ENCODE assay signal across 8 cellular contexts in genomic region chr14:23321572-23322547, GRCh38. TPM values are rescaled to one million over a fixed set of nuclear protein-coding genes. Genes with fewer than 3 reads are reported as not detected.
DNase-seq lines count a peak whose midpoint lies in the region; ATAC-seq and TF ChIP-seq lines count a peak whose summit lies in the region.

No MANE protein-coding gene starts in this region.

- H3K4me1 Mint-ChIP-seq in H9 (peaks cover 22 to 28% of the 10 kb centered on the region in 2 experiments), endodermal cell (peaks cover 10% of the 10 kb centered on the region)
- H3K4me1 Mint-ChIP-seq in activated CD4-positive, alpha-beta memory T cell treated with anti-CD3 and anti-CD28 coated beads for 36 hours (ENCODE audit: low read depth) = peaks cover 23% of the 10 kb centered on the region
- peaks cover 40% of the 10 kb centered on the region for H3K4me1 Mint-ChIP-seq in stimulated activated naive CD8-positive, alpha-beta T cell treated with anti-CD3 and anti-CD28 coated beads, Interleukin-15, amount 100 ng/mL, for 72 hours

- H2BK20ac ChIP-seq in H9 (ENCODE audit: low read depth, low read length, poor library complexity, severe bottlenecking) = no peak overlapping the region

- H3K27ac Mint-ChIP-seq in H9 (peak overlapping the region; percentile 89 to 99 (median 97)), endodermal cell (peak overlapping the region; percentile 97)
- peak overlapping the region; percentile 89 for H3K27ac Mint-ChIP-seq in activated CD4-positive, alpha-beta memory T cell treated with anti-CD3 and anti-CD28 coated beads for 36 hours
- peak overlapping the region; percentile 95 to 99 for H3K27ac Mint-ChIP-seq in stimulated activated naive CD8-positive, alpha-beta T cell treated with anti-CD3 and anti-CD28 coated beads, Interleukin-15, amount 100 ng/mL, for 72 hours

- H3K36me3 ChIP-seq in ES-I3 (ENCODE audit: insufficient read depth, low read length) (peaks cover 22% of the 10 kb centered on the region), endodermal cell (ENCODE audit: control insufficient read depth, insufficient read depth, low read length) (peaks cover 46% of the 10 kb centered on the region)

- no peaks in the 10 kb centered on the region for H4K20me1 ChIP-seq in H9 (ENCODE audit: control insufficient read depth, insufficient read depth, insufficient read length)

- H3K4me1 ChIP-seq in ES-I3 (ENCODE audit: insufficient read depth, low read length) (peaks cover 6% of the 10 kb centered on the region; the same call in 1 of the 2 replicates), H9 (ENCODE audit: insufficient read depth, low read length) (peaks cover 3% of the 10 kb centered on the region; the same call in 1 of the 2 replicates), endodermal cell (ENCODE audit: control insufficient read depth, insufficient read depth, low read length) (peaks cover 6% of the 10 kb centered on the region), mononuclear cell (ENCODE audit: insufficient read depth, low read length) (peaks cover 33% of the 10 kb centered on the region)

- peak overlapping the region; percentile 91 for H2BK120ac ChIP-seq in H9 (ENCODE audit: low read depth, low read length, poor library complexity, severe bottlenecking)

- H3K9me3 ChIP-seq in ES-I3 (ENCODE audit: control insufficient read depth, insufficient read depth, low read length) (no peaks in the 10 kb centered on the region), H9 (ENCODE audit: control insufficient read depth, low read depth, low read length) (no peaks in the 10 kb centered on the region), endodermal cell (ENCODE audit: control insufficient read depth, low read length) (no peaks in the 10 kb centered on the region), mononuclear cell (ENCODE audit: low read depth, low read length) (no peaks in the 10 kb centered on the region)

- no peak overlapping the region for H4K91ac ChIP-seq in H9 (ENCODE audit: insufficient read length, low read depth, low read length)

- no peak overlapping the region for H2BK15ac ChIP-seq in H9 (ENCODE audit: low read depth, low read length)

- peaks cover 4% of the 10 kb centered on the region for H3K79me1 ChIP-seq in H9 (ENCODE audit: insufficient read depth, low read depth, low read length, poor library complexity, severe bottlenecking)

- H3K27ac ChIP-seq in H9 (ENCODE audit: insufficient read length, low read depth, low read length) (no peak overlapping the region), endodermal cell (ENCODE audit: low read depth, low read length) (peak overlapping the region; percentile 90)

- H2AFZ ChIP-seq in H9 (ENCODE audit: low read length) = no peak overlapping the region

- POLR2A ChIA-PET in activated CD4-positive, alpha-beta memory T cell treated with anti-CD3 and anti-CD28 coated beads for 36 hours (lab: Charles Lee) = interaction anchor here (0.6 to 4.5 kb wide), 11 partner anchors 9 to 1129 kb away, joined by 3 to 102 read pairs (median 4); partner anchors contain the start of genes ACIN1, C14orf119, HOMEZ and PPP1R3E

- no peak overlapping the region for H3K23ac ChIP-seq in H9 (ENCODE audit: insufficient read length, low read depth, low read length)

- H3K4me3 ChIP-seq in endodermal cell (ENCODE audit: low read length) (peak overlapping the region; percentile 95), mononuclear cell (ENCODE audit: low read length) (peak overlapping the region; percentile 72)

- H3K9me3 Mint-ChIP-seq in H9 = no peaks in the 10 kb centered on the region; a peak in 1 of 5 replicates
- H3K9me3 Mint-ChIP-seq in activated CD4-positive, alpha-beta memory T cell treated with anti-CD3 and anti-CD28 coated beads for 36 hours = no peaks in the 10 kb centered on the region
- no peaks in the 10 kb centered on the region for H3K9me3 Mint-ChIP-seq in endodermal cell
- H3K9me3 Mint-ChIP-seq in stimulated activated naive CD8-positive, alpha-beta T cell treated with anti-CD3 and anti-CD28 coated beads, Interleukin-15, amount 100 ng/mL, for 72 hours = no peaks in the 10 kb centered on the region

- H3T11ph ChIP-seq in H9 (ENCODE audit: low read length) = no peak overlapping the region

- intact Hi-C loops in activated CD4-positive, alpha-beta memory T cell treated with anti-CD3 and anti-CD28 coated beads for 36 hours (cut with micrococcal nuclease) = loop anchor here (1.0 to 2.0 kb wide), 7 partner anchors 21 to 792 kb away; partner anchors contain the start of genes ACIN1, C14orf119, DCAF11 and HOMEZ

- peak; percentile 41 for ATAC-seq in stimulated activated naive CD8-positive, alpha-beta T cell treated with anti-CD3 and anti-CD28 coated beads, Interleukin-15, amount 100 ng/mL, for 72 hours

- H2BK12ac ChIP-seq in H9 (ENCODE audit: insufficient read length, low read depth, low read length) = no peak overlapping the region

- no peaks in the 10 kb centered on the region for H3K27me3 Mint-ChIP-seq in H9 (ENCODE audit: low read depth)
- no peaks in the 10 kb centered on the region for H3K27me3 Mint-ChIP-seq in activated CD4-positive, alpha-beta memory T cell treated with anti-CD3 and anti-CD28 coated beads for 36 hours
- no peaks in the 10 kb centered on the region for H3K27me3 Mint-ChIP-seq in endodermal cell (ENCODE audit: insufficient read depth)
- H3K27me3 Mint-ChIP-seq in stimulated activated naive CD8-positive, alpha-beta T cell treated with anti-CD3 and anti-CD28 coated beads, Interleukin-15, amount 100 ng/mL, for 72 hours = no peaks in the 10 kb centered on the region

- H3K36me3 Mint-ChIP-seq in H9 (ENCODE audit: insufficient read depth in 1 of 3, low read depth in 3 of 3) (peaks cover 34 to 51% (median 48%) of the 10 kb centered on the region in 3 experiments), endodermal cell (ENCODE audit: low read depth) (peaks cover 56% of the 10 kb centered on the region)
- H3K36me3 Mint-ChIP-seq in activated CD4-positive, alpha-beta memory T cell treated with anti-CD3 and anti-CD28 coated beads for 36 hours = peaks cover 24% of the 10 kb centered on the region

- H4K5ac ChIP-seq in H9 (ENCODE audit: insufficient read length, low read depth, low read length) = peak overlapping the region; percentile 24

- H3K23me2 ChIP-seq in H9 (ENCODE audit: insufficient read length, low read depth, low read length, poor library complexity, severe bottlenecking) = peaks cover 13% of the 10 kb centered on the region

- H3K27me3 ChIP-seq in H9 (ENCODE audit: insufficient read depth, low read length) (no peaks in the 10 kb centered on the region), endodermal cell (ENCODE audit: control insufficient read depth, insufficient read depth, low read length, poor library complexity, severe bottlenecking) (no peaks in the 10 kb centered on the region), mononuclear cell (ENCODE audit: insufficient read depth, low read length) (no peaks in the 10 kb centered on the region)

- H2BK5ac ChIP-seq in H9 (ENCODE audit: insufficient read length, low read length) = no peak overlapping the region

- H3K56ac ChIP-seq in H9 (ENCODE audit: insufficient read length, low read depth, low read length) = no peak overlapping the region

- H3K4ac ChIP-seq in H9 (ENCODE audit: low read depth, low read length) = no peak overlapping the region; the same call in 1 of the 2 replicates

- DNase-seq in H9 (no peak), MV-4-11 (lab: John Stamatoyannopoulos, UW) (peak; percentile 22), endodermal cell (peak; percentile 73), mucosa of gallbladder (ENCODE audit: low spot score) (no peak)
- DNase-seq in activated CD4-positive, alpha-beta memory T cell treated with anti-CD3 and anti-CD28 coated beads for 36 hours = peak; percentile 86
- DNase-seq in stimulated activated naive CD8-positive, alpha-beta T cell treated with anti-CD3 and anti-CD28 coated beads, Interleukin-15, amount 100 ng/mL, for 72 hours = peak; percentile 69 to 83

- H3K79me2 ChIP-seq in H9 (ENCODE audit: insufficient read depth, low read length) = peaks cover 10% of the 10 kb centered on the region; the same call in 1 of the 2 replicates

- CTCF ChIA-PET in activated CD4-positive, alpha-beta memory T cell treated with anti-CD3 and anti-CD28 coated beads for 36 hours (lab: Charles Lee) = interaction anchor here (0.6 to 4.8 kb wide), 20 partner anchors 11 to 920 kb away, joined by 3 to 76 read pairs (median 5); partner anchors contain the start of genes CDH24, HOMEZ, PPP1R3E and TINF2

- H2AK5ac ChIP-seq in H9 (ENCODE audit: insufficient read length, low read length) = no peak overlapping the region

- WGBS in H9 (ENCODE audit: extremely low coverage, insufficient read length, low lambda C conversion rate) = no CpG with 5 or more reads among the region's 64 CpGs
- WGBS in endodermal cell (ENCODE audit: insufficient coverage in 1 of 2, insufficient read length in 1 of 2), 2 experiments = 0% methylated on average over 5 to 50 of the region's 64 CpGs

- H3K18ac ChIP-seq in H9 (ENCODE audit: insufficient read length, low read depth, low read length) = peak overlapping the region; percentile 82

- no peak overlapping the region for H4K8ac ChIP-seq in H9 (replicated peaks; ENCODE audit: insufficient read length, low read depth, low read length)

- H3K4me2 ChIP-seq in H9 (ENCODE audit: insufficient read depth, insufficient read length, low read length) = peak overlapping the region; percentile 94

- peak overlapping the region; percentile 84 for H3K9ac ChIP-seq in ES-I3 (ENCODE audit: low read depth, low read length)
- H3K9ac ChIP-seq in H9 (ENCODE audit: extremely low read depth, insufficient read length, low read length) = peak overlapping the region; percentile 97
- peak overlapping the region; percentile 92 for H3K9ac ChIP-seq in endodermal cell (ENCODE audit: extremely low read depth, low read length, poor library complexity, severe bottlenecking)

- peak overlapping the region; percentile 87; the same call in 1 of the 2 replicates for H3K14ac ChIP-seq in H9 (ENCODE audit: insufficient read depth, low read length)

- TF ChIP-seq CTCF in H9 (conservative IDR thresholded peaks at IDR 0.05) (no peak), endodermal cell (conservative IDR thresholded peaks at IDR 0.05) (no peak)

- H3K4me3 Mint-ChIP-seq in H9 (peak overlapping the region; percentile 95 to 97), endodermal cell (peak overlapping the region; percentile 98)
- peak overlapping the region; percentile 78 for H3K4me3 Mint-ChIP-seq in activated CD4-positive, alpha-beta memory T cell treated with anti-CD3 and anti-CD28 coated beads for 36 hours
- peak overlapping the region; percentile 92 to 97 for H3K4me3 Mint-ChIP-seq in stimulated activated naive CD8-positive, alpha-beta T cell treated with anti-CD3 and anti-CD28 coated beads, Interleukin-15, amount 100 ng/mL, for 72 hours

RNA-seq across cellular contexts. Expression of gene PABPN1, which starts 0.6 kb away (rescaled TPM):
- total RNA-seq in H9 (2021) (331 and 333 TPM in 2 replicates), endodermal cell (100 to 1,000 TPM; 293 TPM), mononuclear cell (51.0 TPM), mucosa of gallbladder (186 TPM)
- total RNA-seq in activated CD4-positive, alpha-beta memory T cell treated with anti-CD3 and anti-CD28 coated beads for 36 hours = 100 to 1,000 TPM; 198 to 209 TPM
- polyA plus RNA-seq in endodermal cell (2013, experiment 1 of 2) = 295 TPM
- 251 TPM for polyA plus RNA-seq in endodermal cell (2013, experiment 2 of 2)

RNA-seq across cellular contexts. Expression of gene BCL2L2, which starts 15.2 kb away (rescaled TPM):
- total RNA-seq in H9 (2021) (8.4 and 8.8 TPM in 2 replicates), endodermal cell (10 to 100 TPM; 21.9 to 29.5 TPM), mononuclear cell (3.4 TPM), mucosa of gallbladder (54.2 TPM)
- total RNA-seq in activated CD4-positive, alpha-beta memory T cell treated with anti-CD3 and anti-CD28 coated beads for 36 hours = under 1 TPM; 0.55 to 0.85 TPM
- polyA plus RNA-seq in endodermal cell (2013, experiment 1 of 2) = 20.2 TPM
- polyA plus RNA-seq in endodermal cell (2013, experiment 2 of 2) = 15.5 TPM

RNA-seq across cellular contexts. Expression of gene PPP1R3E, which starts 19.2 kb away (rescaled TPM):
- 2.6 and 3.9 TPM in 2 replicates for total RNA-seq in H9 (2021)
- 10 to 100 TPM; 12.6 to 15.8 TPM for total RNA-seq in activated CD4-positive, alpha-beta memory T cell treated with anti-CD3 and anti-CD28 coated beads for 36 hours
- 1 to 10 TPM; 5.7 to 6.5 TPM for total RNA-seq in endodermal cell
- polyA plus RNA-seq in endodermal cell (2013, experiment 1 of 2) = 9.8 TPM
- polyA plus RNA-seq in endodermal cell (2013, experiment 2 of 2) = 9.6 TPM
- 12.5 TPM for total RNA-seq in mononuclear cell
- total RNA-seq in mucosa of gallbladder = 24.4 TPM

RNA-seq across cellular contexts. Expression of gene SLC22A17, which starts 30.8 kb away (rescaled TPM):
- total RNA-seq in H9 (2021) (33.0 and 34.0 TPM in 2 replicates), endodermal cell (10 to 100 TPM; 49.9 to 89.0 TPM), mononuclear cell (5.6 TPM), mucosa of gallbladder (64.3 TPM)
- 1 to 10 TPM; 4.4 to 4.8 TPM for total RNA-seq in activated CD4-positive, alpha-beta memory T cell treated with anti-CD3 and anti-CD28 coated beads for 36 hours
- polyA plus RNA-seq in endodermal cell (2013, experiment 1 of 2) = 90.3 TPM
- 82.1 TPM for polyA plus RNA-seq in endodermal cell (2013, experiment 2 of 2)

RNA-seq across cellular contexts. Expression of gene HOMEZ, which starts 35.9 kb away (rescaled TPM):
- 6.2 and 6.5 TPM in 2 replicates for total RNA-seq in H9 (2021)
- 10 to 100 TPM; 12.3 to 13.0 TPM for total RNA-seq in activated CD4-positive, alpha-beta memory T cell treated with anti-CD3 and anti-CD28 coated beads for 36 hours
- total RNA-seq in endodermal cell = 10 to 100 TPM; 23.8 to 32.0 TPM
- 16.6 TPM for polyA plus RNA-seq in endodermal cell (2013, experiment 1 of 2)
- 15.4 TPM for polyA plus RNA-seq in endodermal cell (2013, experiment 2 of 2)
- total RNA-seq in mononuclear cell = 1.5 TPM
- 26.0 TPM for total RNA-seq in mucosa of gallbladder

Comparison
In these comparisons a context has a peak if more than half of its experiments do, and no peak if none do; other contexts are left out.
1. DNase-seq: peak in MV-4-11 (single experiment), activated CD4-positive, alpha-beta memory T cell treated with anti-CD3 and anti-CD28 coated beads for 36 hours (single experiment), endodermal cell (single experiment) and stimulated activated naive CD8-positive, alpha-beta T cell treated with anti-CD3 and anti-CD28 coated beads, Interleukin-15, amount 100 ng/mL, for 72 hours (2 of 2); none in H9 (single experiment) and mucosa of gallbladder (single experiment).
2. Peak in every context shown above with its lines, with median percentiles within 50 percentile points of each other: H3K9ac ChIP-seq, H3K27ac Mint-ChIP-seq and H3K4me3 Mint-ChIP-seq.